ENCODE assay signal across 21 cellular contexts in the genomic region with DNA sequence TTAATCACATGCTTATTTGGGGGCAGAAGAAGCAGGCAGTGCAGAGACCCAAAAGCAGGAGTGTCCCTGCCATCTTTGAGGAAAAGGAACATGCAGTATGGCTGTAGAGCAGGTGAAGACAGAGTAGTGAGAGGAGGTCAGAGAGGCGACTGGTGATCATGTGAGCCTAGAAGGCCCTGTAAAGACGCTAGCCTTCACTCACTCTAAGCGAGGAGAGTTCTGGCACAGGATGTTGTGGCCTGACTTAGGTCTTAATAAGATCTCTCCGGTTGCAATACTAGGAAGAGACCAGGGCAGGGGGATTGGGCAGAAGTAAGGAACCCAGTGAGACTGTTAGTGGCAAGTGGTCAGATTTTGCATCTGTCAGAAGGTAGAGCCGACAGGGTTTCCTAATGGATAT.
"Had no signal": no experiment of that assay in that cellular context is flagged by ENCODE, and none has a peak within 500 bp of the region (broad histone marks: within the 10 kb centered on the region; RNA-seq: fewer than 3 reads in every experiment).

No MANE protein-coding gene starts in this region.

- H3K9me3 ChIP-seq: gastrocnemius medialis, heart left ventricle, testis had no signal

- H3K4me1 ChIP-seq: gastrocnemius medialis, testis had no signal

- H3K27ac ChIP-seq: coronary artery, gastrocnemius medialis, heart left ventricle, testis, WERI-Rb-1 had no signal

- H3K9me3 Mint-ChIP-seq: activated T-cell treated with anti-CD3 and anti-CD28 coated beads, Interleukin-2, amount 50 U/mL, for 4 hours; brain; nephron; type B pancreatic cell had no signal

- FAIRE-seq: endometrium had no signal

- ATAC-seq: activated T-cell treated with anti-CD3 and anti-CD28 coated beads, Interleukin-2, amount 50 U/mL, for 4 hours; gastrocnemius medialis; heart left ventricle; Right ventricle myocardium inferior had no signal

- DNase-seq: activated CD4-positive, alpha-beta T cell treated with anti-CD3 and anti-CD28 coated beads for 1 hour; activated CD4-positive, alpha-beta T cell treated with anti-CD3 and anti-CD28 coated beads, Interleukin-2, amount 50 U/mL, for 48 hours; activated effector memory CD4-positive, alpha-beta T cell treated with anti-CD3 and anti-CD28 coated beads, Interleukin-2, amount 50 U/mL, for 16 hours; activated naive CD8-positive, alpha-beta T cell treated with anti-CD3 and anti-CD28 coated beads, Interleukin-2, amount 10 ng/mL, durations not matched to agents 7 days and 5 days; activated T-cell treated with anti-CD3 and anti-CD28 coated beads, Interleukin-2, amount 50 U/mL, for 4 hours; erythroblast; gastrocnemius medialis; heart left ventricle; kidney glomerular epithelial cell; mesenchymal stem cell; retina; stimulated activated CD4-positive, alpha-beta T cell treated with anti-CD3 and anti-CD28 coated beads, Interleukin-12 subunit alpha, Interleukin-12 subunit beta, amount 100 ng/mL, for 4 hours; stimulated activated CD4-positive, alpha-beta T cell treated with anti-CD3 and anti-CD28 coated beads, Interleukin-1b, Interleukin-23, amount 100 ng/mL, for 48 hours; testis; WERI-Rb-1 had no signal

- H3K4me3 Mint-ChIP-seq: activated naive CD8-positive, alpha-beta T cell treated with anti-CD3 and anti-CD28 coated beads, Interleukin-2, amount 10 ng/mL, durations not matched to agents 7 days and 5 days; activated T-cell treated with anti-CD3 and anti-CD28 coated beads, Interleukin-2, amount 50 U/mL, for 4 hours; brain; nephron; type B pancreatic cell had no signal

- H3K4me3 ChIP-seq: coronary artery, gastrocnemius medialis, heart left ventricle, testis had no signal

- H3K27ac Mint-ChIP-seq: activated naive CD8-positive, alpha-beta T cell treated with anti-CD3 and anti-CD28 coated beads, Interleukin-2, amount 10 ng/mL, durations not matched to agents 7 days and 5 days; brain; nephron; type B pancreatic cell had no signal

- H3K27me3 ChIP-seq: gastrocnemius medialis, heart left ventricle, testis had no signal

- H3K27me3 Mint-ChIP-seq: activated naive CD8-positive, alpha-beta T cell treated with anti-CD3 and anti-CD28 coated beads, Interleukin-2, amount 10 ng/mL, durations not matched to agents 7 days and 5 days; brain; type B pancreatic cell had no signal

- H3K36me3 ChIP-seq: gastrocnemius medialis, heart left ventricle, WERI-Rb-1 had no signal
